ENCODE assay signal across 31 cellular contexts in genomic region chr3:10554236-10554611, GRCh38. TPM values are rescaled to one million over a fixed set of nuclear protein-coding genes. Genes with fewer than 3 reads are reported as not detected.
A peak's percentile ranks its signal among the peaks of the same experiment; 100 is the strongest.
DNase-seq lines count a peak whose midpoint lies in the region; TF ChIP-seq lines count a peak whose summit lies in the region.
"Had no signal": no experiment of that assay in that cellular context is flagged by ENCODE, and none has a peak within 500 bp of the region (broad histone marks: within the 10 kb centered on the region; RNA-seq: fewer than 3 reads in every experiment).

No MANE protein-coding gene starts in this region.

- peaks cover 10% of the 10 kb centered on the region for H3K27me3 Mint-ChIP-seq in activated CD4-positive, alpha-beta memory T cell treated with anti-CD3 and anti-CD28 coated beads, Interleukin-2, amount 10 ng/mL, durations not matched to agents 7 days and 5 days
- peaks cover 2% of the 10 kb centered on the region for H3K27me3 Mint-ChIP-seq in activated CD4-positive, alpha-beta memory T cell treated with anti-CD3 and anti-CD28 coated beads for 36 hours
- peaks cover 3% of the 10 kb centered on the region for H3K27me3 Mint-ChIP-seq in progenitor cell of endocrine pancreas
- H3K27me3 Mint-ChIP-seq: T-cell had no signal

- no peaks in the 10 kb centered on the region for H3K9me3 ChIP-seq in iPS-20b (ENCODE audit: insufficient read depth, low read depth, low read length)
- H3K9me3 ChIP-seq in effector memory CD4-positive, alpha-beta T cell (ENCODE audit: control insufficient read depth, low read length), result no peaks in the 10 kb centered on the region
- H3K9me3 ChIP-seq: adrenal gland, body of pancreas, right atrium auricular region, suprapubic skin had no signal

- peaks cover 10% of the 10 kb centered on the region; the same call in 1 of the 2 replicates for H3K4me1 ChIP-seq in iPS-20b (ENCODE audit: insufficient read depth, low read length)
- H3K4me1 ChIP-seq in effector memory CD4-positive, alpha-beta T cell (ENCODE audit: control insufficient read depth, insufficient read depth, low read length, poor library complexity, severe bottlenecking), result peaks cover 20% of the 10 kb centered on the region
- H3K4me1 ChIP-seq: adrenal gland, body of pancreas, parathyroid adenoma, right atrium auricular region had no signal

- no peak overlapping the region for H3K27ac Mint-ChIP-seq in activated CD4-positive, alpha-beta memory T cell treated with anti-CD3 and anti-CD28 coated beads, Interleukin-2, amount 10 ng/mL, durations not matched to agents 7 days and 5 days
- no peak overlapping the region for H3K27ac Mint-ChIP-seq in activated CD4-positive, alpha-beta memory T cell treated with anti-CD3 and anti-CD28 coated beads for 36 hours
- peak overlapping the region; percentile 60 for H3K27ac Mint-ChIP-seq in progenitor cell of endocrine pancreas
- H3K27ac Mint-ChIP-seq: activated naive CD4-positive, alpha-beta T cell treated with anti-CD3 and anti-CD28 coated beads, Interleukin-2, amount 10 ng/mL, durations not matched to agents 7 days and 5 days; activated T-helper 17 cell treated with anti-CD3 and anti-CD28 coated beads, Interleukin-2, amount 50 U/mL, for 72 hours; CD8-positive, alpha-beta T cell; natural killer cell treated with Interleukin-12 subunit alpha and Interleukin-12 subunit beta and Interleukin-15 and Interleukin-18, amount 100 ng/mL, for 72 hours; T-cell had no signal

- no peak overlapping the region for H3K4me3 ChIP-seq in iPS-20b (ENCODE audit: low read length)
- H3K4me3 ChIP-seq in effector memory CD4-positive, alpha-beta T cell (ENCODE audit: insufficient read depth, low read depth, low read length, poor library complexity, severe bottlenecking), result no peak overlapping the region
- H3K4me3 ChIP-seq: adrenal gland, body of pancreas, right atrium auricular region, suprapubic skin had no signal

- POLR2A ChIA-PET in activated CD4-positive, alpha-beta memory T cell treated with anti-CD3 and anti-CD28 coated beads, Interleukin-2, amount 10 ng/mL, durations not matched to agents 7 days and 5 days (lab: Charles Lee), result no interaction called here
- POLR2A ChIA-PET in activated CD4-positive, alpha-beta memory T cell treated with anti-CD3 and anti-CD28 coated beads for 36 hours (lab: Charles Lee), result no interaction called here

- intact Hi-C loops in activated CD4-positive, alpha-beta memory T cell treated with anti-CD3 and anti-CD28 coated beads for 36 hours (cut with micrococcal nuclease), result loop anchor here (10.0 kb wide), 2 partner anchors 119 to 189 kb away; no protein-coding TSS in a partner anchor

- H3K4me3 Mint-ChIP-seq in activated CD4-positive, alpha-beta memory T cell treated with anti-CD3 and anti-CD28 coated beads, Interleukin-2, amount 10 ng/mL, durations not matched to agents 7 days and 5 days, result no peak overlapping the region
- no peak overlapping the region for H3K4me3 Mint-ChIP-seq in activated CD4-positive, alpha-beta memory T cell treated with anti-CD3 and anti-CD28 coated beads for 36 hours
- no peak overlapping the region for H3K4me3 Mint-ChIP-seq in progenitor cell of endocrine pancreas (ENCODE audit: low read depth)
- H3K4me3 Mint-ChIP-seq: activated naive CD4-positive, alpha-beta T cell treated with anti-CD3 and anti-CD28 coated beads, Interleukin-2, amount 10 ng/mL, durations not matched to agents 7 days and 5 days; activated T-helper 17 cell treated with anti-CD3 and anti-CD28 coated beads, Interleukin-2, amount 50 U/mL, for 72 hours; CD8-positive, alpha-beta T cell; natural killer cell treated with Interleukin-12 subunit alpha and Interleukin-12 subunit beta and Interleukin-15 and Interleukin-18, amount 100 ng/mL, for 72 hours; T-cell had no signal

- H3K9ac ChIP-seq in iPS-20b (ENCODE audit: low read depth, low read length), result peak overlapping the region; percentile 50; the same call in 1 of the 2 replicates
- H3K9ac ChIP-seq: parathyroid adenoma had no signal

- H3K4me1 Mint-ChIP-seq in activated CD4-positive, alpha-beta memory T cell treated with anti-CD3 and anti-CD28 coated beads, Interleukin-2, amount 10 ng/mL, durations not matched to agents 7 days and 5 days, result peaks cover 40% of the 10 kb centered on the region
- peaks cover 16% of the 10 kb centered on the region for H3K4me1 Mint-ChIP-seq in activated CD4-positive, alpha-beta memory T cell treated with anti-CD3 and anti-CD28 coated beads for 36 hours (ENCODE audit: low read depth)
- peaks cover 11% of the 10 kb centered on the region for H3K4me1 Mint-ChIP-seq in progenitor cell of endocrine pancreas (ENCODE audit: low read depth)

- no peak for TF ChIP-seq CTCF in progenitor cell of endocrine pancreas (IDR thresholded peaks at IDR 0.05; ENCODE audit: unreplicated experiment)

- peak overlapping the region; percentile 44 for H3K27ac ChIP-seq in caudate nucleus (ENCODE audit: low read depth, low read length)
- H3K27ac ChIP-seq in iPS-20b (ENCODE audit: low read length), result peak overlapping the region; percentile 11
- no peak overlapping the region for H3K27ac ChIP-seq in effector memory CD4-positive, alpha-beta T cell (ENCODE audit: insufficient read depth, low read length, poor library complexity, severe bottlenecking)
- H3K27ac ChIP-seq: 22Rv1, adrenal gland, body of pancreas, parathyroid adenoma, right atrium auricular region, suprapubic skin had no signal

- H3K9me3 Mint-ChIP-seq in activated CD4-positive, alpha-beta memory T cell treated with anti-CD3 and anti-CD28 coated beads, Interleukin-2, amount 10 ng/mL, durations not matched to agents 7 days and 5 days, result no peaks in the 10 kb centered on the region
- no peaks in the 10 kb centered on the region for H3K9me3 Mint-ChIP-seq in activated CD4-positive, alpha-beta memory T cell treated with anti-CD3 and anti-CD28 coated beads for 36 hours
- H3K9me3 Mint-ChIP-seq in progenitor cell of endocrine pancreas (ENCODE audit: low read depth), result no peaks in the 10 kb centered on the region
- H3K9me3 Mint-ChIP-seq: activated naive CD4-positive, alpha-beta T cell treated with anti-CD3 and anti-CD28 coated beads, Interleukin-2, amount 10 ng/mL, durations not matched to agents 7 days and 5 days; activated T-helper 17 cell treated with anti-CD3 and anti-CD28 coated beads, Interleukin-2, amount 50 U/mL, for 72 hours; CD8-positive, alpha-beta T cell; natural killer cell treated with Interleukin-12 subunit alpha and Interleukin-12 subunit beta and Interleukin-15 and Interleukin-18, amount 100 ng/mL, for 72 hours; T-cell had no signal

- H3K36me3 Mint-ChIP-seq in activated CD4-positive, alpha-beta memory T cell treated with anti-CD3 and anti-CD28 coated beads, Interleukin-2, amount 10 ng/mL, durations not matched to agents 7 days and 5 days (ENCODE audit: low read depth), result no peaks in the 10 kb centered on the region
- no peaks in the 10 kb centered on the region for H3K36me3 Mint-ChIP-seq in activated CD4-positive, alpha-beta memory T cell treated with anti-CD3 and anti-CD28 coated beads for 36 hours
- H3K36me3 Mint-ChIP-seq in progenitor cell of endocrine pancreas (ENCODE audit: insufficient read depth), result no peaks in the 10 kb centered on the region
- H3K36me3 Mint-ChIP-seq: activated naive CD4-positive, alpha-beta T cell treated with anti-CD3 and anti-CD28 coated beads, Interleukin-2, amount 10 ng/mL, durations not matched to agents 7 days and 5 days; CD8-positive, alpha-beta T cell; natural killer cell treated with Interleukin-12 subunit alpha and Interleukin-12 subunit beta and Interleukin-15 and Interleukin-18, amount 100 ng/mL, for 72 hours; T-cell had no signal

- H3K36me3 ChIP-seq in iPS-20b (ENCODE audit: insufficient read depth, low read depth, low read length), result no peaks in the 10 kb centered on the region
- no peaks in the 10 kb centered on the region for H3K36me3 ChIP-seq in effector memory CD4-positive, alpha-beta T cell (ENCODE audit: control insufficient read depth, insufficient read depth, low read length)
- H3K36me3 ChIP-seq: adrenal gland, right atrium auricular region, suprapubic skin had no signal

- no peaks in the 10 kb centered on the region for H3K27me3 ChIP-seq in iPS-20b (ENCODE audit: insufficient read depth, low read length)
- H3K27me3 ChIP-seq in effector memory CD4-positive, alpha-beta T cell (replicated peaks; ENCODE audit: control insufficient read depth, insufficient read depth, low read length, poor library complexity, severe bottlenecking), result no peaks in the 10 kb centered on the region
- H3K27me3 ChIP-seq: adrenal gland, body of pancreas, right atrium auricular region, suprapubic skin had no signal

- CTCF ChIA-PET in activated CD4-positive, alpha-beta memory T cell treated with anti-CD3 and anti-CD28 coated beads, Interleukin-2, amount 10 ng/mL, durations not matched to agents 7 days and 5 days (lab: Charles Lee), result no interaction called here
- CTCF ChIA-PET in activated CD4-positive, alpha-beta memory T cell treated with anti-CD3 and anti-CD28 coated beads for 36 hours (lab: Charles Lee), result interaction anchor here (5.0 kb wide), 1 partner anchor 186 kb away, joined by 20 read pairs; no protein-coding TSS in a partner anchor

- peak; percentile 7 for DNase-seq in activated CD4-positive, alpha-beta memory T cell treated with anti-CD3 and anti-CD28 coated beads, Interleukin-2, amount 10 ng/mL, durations not matched to agents 7 days and 5 days
- no peak for DNase-seq in activated CD4-positive, alpha-beta memory T cell treated with anti-CD3 and anti-CD28 coated beads for 36 hours
- DNase-seq in caudate nucleus (lab: John Stamatoyannopoulos, UW) (no peak), progenitor cell of endocrine pancreas (ENCODE audit: low spot score, unreplicated experiment) (no peak), SIG-M5 treated with dmso at 0.1 percent for 504 hours (lab: John Stamatoyannopoulos, UW; ENCODE audit: unreplicated experiment) (no peak), superior temporal gyrus (ENCODE audit: extremely low spot score) (no peak)
- DNase-seq in effector memory CD4-positive, alpha-beta T cell, result no peak
- DNase-seq: activated CD4-positive, alpha-beta T cell treated with anti-CD3 and anti-CD28 coated beads for 48 hours; activated naive CD4-positive, alpha-beta T cell treated with anti-CD3 and anti-CD28 coated beads, Interleukin-2, amount 10 ng/mL, durations not matched to agents 7 days and 5 days; body of pancreas; CD8-positive, alpha-beta T cell; foreskin fibroblast; GOT3; KBM-7; NCI-H1105; NCI-H187; NCI-H446 treated with DMSO at 0.1 percent for 48 hours; small intestine; stimulated activated naive CD4-positive, alpha-beta T cell had no signal

RNA-seq across cellular contexts. Expression of gene ATP2B2, which starts 48.8 kb away (rescaled TPM):
- not detected for total RNA-seq in activated CD4-positive, alpha-beta memory T cell treated with anti-CD3 and anti-CD28 coated beads, Interleukin-2, amount 10 ng/mL, durations not matched to agents 7 days and 5 days
- under 1 TPM in 1 of 2 experiments, not detected in 1; 0.05 TPM for total RNA-seq in activated CD4-positive, alpha-beta memory T cell treated with anti-CD3 and anti-CD28 coated beads for 36 hours
- total RNA-seq in progenitor cell of endocrine pancreas, result 0.07 TPM in 2 replicates
- total RNA-seq: activated T-helper 17 cell treated with anti-CD3 and anti-CD28 coated beads, Interleukin-2, amount 50 U/mL, for 72 hours; CD8-positive, alpha-beta T cell; lung microvascular endothelial cell; M059J; natural killer cell treated with Interleukin-12 subunit alpha and Interleukin-12 subunit beta and Interleukin-15 and Interleukin-18, amount 100 ng/mL, for 72 hours; SK-MEL-5; T-cell had no signal
